In the genomic region with DNA sequence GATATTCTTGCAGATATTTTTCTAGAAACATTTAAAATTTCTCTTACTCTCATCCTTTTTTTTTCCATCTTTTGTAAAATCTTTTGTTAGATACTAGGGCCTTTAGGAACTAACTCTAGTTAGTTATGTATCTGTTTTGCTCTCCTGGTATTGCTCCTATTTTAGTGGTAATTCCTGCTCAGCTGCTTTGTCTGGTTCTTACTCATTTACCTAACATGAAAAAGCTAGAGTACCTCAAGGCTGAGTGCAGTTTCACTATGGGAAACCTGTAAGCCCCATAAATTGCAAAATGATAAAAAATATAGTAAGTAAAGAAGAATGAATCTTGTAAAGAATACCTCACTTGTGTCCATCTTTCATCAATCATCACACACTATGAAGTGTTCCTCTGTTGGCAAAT, we compare ENCODE assay signal across 25 cellular contexts.
"Had no signal": no experiment of that assay in that cellular context is flagged by ENCODE, and none has a peak within 500 bp of the region (broad histone marks: within the 10 kb centered on the region; RNA-seq: fewer than 3 reads in every experiment).

No MANE protein-coding gene starts in this region.

- H3K4me3 ChIP-seq: colonic mucosa, esophagus squamous epithelium, gastrocnemius medialis, heart left ventricle, hepatocyte, left lung, lower lobe of right lung, mucosa of descending colon had no signal

- DNase-seq: colonic mucosa; cortex of kidney; effector CD8-positive, alpha-beta T cell; erythroblast; esophagus squamous epithelium; foreskin fibroblast; foreskin melanocyte; gastrocnemius medialis; glutamatergic neuron; heart left ventricle; hypothalamus; immature natural killer cell; islet precursor cell; kidney; kidney glomerular epithelial cell; left colon; left lung; left ventricle myocardium superior; lower lobe of right lung; mesenchymal stem cell; mucosa of descending colon; naive B cell had no signal

- H3K79me2 ChIP-seq: hepatocyte had no signal

- ATAC-seq: esophagus mucosa, gastrocnemius medialis, heart left ventricle, left colon, left lung, left ventricle myocardium superior, lower lobe of right lung, mucosa of descending colon had no signal

- H3K9me3 ChIP-seq: colonic mucosa, esophagus squamous epithelium, gastrocnemius medialis, heart left ventricle, lower lobe of right lung, mucosa of descending colon had no signal

- H3K36me3 ChIP-seq: colonic mucosa, esophagus squamous epithelium, gastrocnemius medialis, heart left ventricle, left lung, lower lobe of right lung had no signal

- H3K27ac ChIP-seq: colonic mucosa, epithelial cell of prostate, esophagus squamous epithelium, gastrocnemius medialis, heart left ventricle, hepatocyte, left lung, lower lobe of right lung had no signal

- H3K4me2 ChIP-seq: hepatocyte had no signal

- H2AFZ ChIP-seq: hepatocyte had no signal

- H3K4me1 ChIP-seq: colonic mucosa, esophagus squamous epithelium, gastrocnemius medialis, heart left ventricle, left lung, lower lobe of right lung had no signal

- H3K27me3 ChIP-seq: colonic mucosa, esophagus squamous epithelium, gastrocnemius medialis, heart left ventricle, hepatocyte, left lung had no signal
